Comparison of ENCODE assay signal across 7 cellular contexts in the genomic region with DNA sequence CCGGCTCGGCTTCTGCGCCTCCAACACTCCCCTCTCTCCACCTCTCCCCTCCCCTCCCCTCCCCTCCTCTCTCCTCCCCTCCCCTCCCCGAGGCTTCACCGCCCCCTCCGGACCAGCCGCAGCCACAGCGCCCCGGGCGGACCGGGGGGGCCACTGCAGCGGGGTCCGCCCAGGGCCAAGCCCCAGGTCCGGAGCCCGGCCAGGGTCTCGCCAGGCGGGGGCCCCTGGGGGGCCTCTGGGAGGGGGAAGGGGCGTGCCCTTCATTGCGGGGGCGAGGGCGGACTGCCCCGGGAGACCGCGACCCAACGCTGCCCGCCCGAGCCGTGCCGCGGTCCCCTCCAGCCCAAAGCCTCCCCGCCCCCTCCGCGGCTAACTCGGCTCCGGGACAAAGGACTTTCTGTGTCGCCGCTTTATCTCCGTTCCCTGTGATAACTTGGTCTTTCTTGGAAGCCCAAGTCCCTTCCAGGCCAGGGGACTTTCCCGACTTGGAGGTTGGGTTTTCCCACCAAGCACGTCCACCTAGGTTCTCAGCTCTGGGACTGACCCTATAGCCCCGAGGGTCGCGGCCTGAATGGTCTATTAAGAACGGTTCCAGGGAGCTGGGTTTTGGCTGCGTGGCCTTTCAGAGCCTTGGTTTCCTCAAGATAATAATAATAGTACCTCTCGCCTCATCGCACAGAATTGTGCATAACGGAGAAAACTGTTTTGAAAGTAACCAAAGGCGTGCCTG. TPM values are rescaled to one million over a fixed set of nuclear protein-coding genes. Genes with fewer than 3 reads are reported as not detected.
DNase-seq lines count a peak whose midpoint lies in the region; ATAC-seq, FAIRE-seq and TF ChIP-seq lines count a peak whose summit lies in the region.

A gene (minus strand): TSS at position 29 of the 730 bp plus-strand sequence. CDS start 97 bp downstream, outside the sequence.

- CTCF ChIA-PET in activated B cell treated with CpG ODN at 0.5 μM for 24 hours (lab: Charles Lee): interaction anchor here (1.2 to 1.9 kb wide), 2 partner anchors 12 to 28 kb away, joined by 3 to 4 read pairs; no protein-coding TSS in a partner anchor

- peak; percentile 27 for FAIRE-seq in GM12892 (lab: Jason Lieb, UNC)

- H3K36me3 Mint-ChIP-seq in activated B cell treated with CpG ODN at 0.5 μM for 24 hours (ENCODE audit: low read depth): peaks cover 43% of the 10 kb centered on the region

- peak; percentile 89 for DNase-seq in GM12892 (ENCODE audit: insufficient read length)
- peak; percentile 79 for DNase-seq in NCI-H2196 treated with DMSO at 0.1 percent for 48 hours (lab: John Stamatoyannopoulos, UW; ENCODE audit: unreplicated experiment)
- DNase-seq in activated B cell treated with CpG ODN at 0.5 μM for 24 hours: peak; percentile 86
- peak; percentile 84 to 94 for DNase-seq in cardiac fibroblast (ENCODE audit: low read depth in 2 of 2)
- peak; percentile 85 for DNase-seq in iris pigment epithelial cell (ENCODE audit: low read depth)
- DNase-seq in stimulated activated CD4-positive, alpha-beta T cell treated with anti-CD3 and anti-CD28 coated beads, Interleukin-12 subunit alpha, Interleukin-12 subunit beta, amount 100 ng/mL, for 48 hours (ENCODE audit: low read depth in 2 of 3, low spot score in 1 of 3): peak; percentile 76 to 85 (median 80)

- POLR2A ChIA-PET in activated B cell treated with CpG ODN at 0.5 μM for 24 hours (lab: Charles Lee): interaction anchor here (0.6 to 1.4 kb wide), 7 partner anchors 65 to 221 kb away, joined by 3 to 8 read pairs (median 5); a partner anchor contains a TSS

- peak within 1 kb of the TSS; percentile 93 for H3K4me3 Mint-ChIP-seq in activated B cell treated with CpG ODN at 0.5 μM for 24 hours

- H3K27me3 Mint-ChIP-seq in activated B cell treated with CpG ODN at 0.5 μM for 24 hours: no peaks in the 10 kb centered on the region

- intact Hi-C loops in activated B cell treated with CpG ODN at 0.5 μM for 24 hours (cut with micrococcal nuclease): loop anchor here (1.0 to 10.0 kb wide), 12 partner anchors 28 to 799 kb away; a partner anchor contains a TSS

- no peaks in the 10 kb centered on the region for H3K9me3 Mint-ChIP-seq in activated B cell treated with CpG ODN at 0.5 μM for 24 hours

- ATAC-seq in HG02981 (IDR thresholded peaks at IDR 0.05; ENCODE audit: unreplicated experiment): peak; percentile 39
- peak; percentile 75 for ATAC-seq in activated B cell treated with CpG ODN at 0.5 μM for 24 hours (ENCODE audit: low read depth)

- H3K4me3 ChIP-seq in cardiac fibroblast (replicated peaks in 1 of 2; ENCODE audit: low read depth in 2 of 2, low read length in 2 of 2): peak within 1 kb of the TSS; percentile 96 to 97

- peaks cover 29% of the 10 kb centered on the region for H3K4me1 Mint-ChIP-seq in activated B cell treated with CpG ODN at 0.5 μM for 24 hours

- TF ChIP-seq CTCF in activated B cell treated with CpG ODN at 0.5 μM for 24 hours (IDR thresholded peaks at IDR 0.05) (no peak), cardiac fibroblast (IDR thresholded peaks at IDR 0.05; ENCODE audit: low read depth, low read length) (peak; percentile 25)

- TF ChIP-seq POLR2A in GM12892 (IDR thresholded peaks at IDR 0.05; ENCODE audit: low read depth, low read length): no peak

- peak within 1 kb of the TSS; percentile 97 for H3K27ac Mint-ChIP-seq in activated B cell treated with CpG ODN at 0.5 μM for 24 hours

RNA-seq across cellular contexts. Expression of the gene that starts here (rescaled TPM):
- 17.7 TPM for polyA plus RNA-seq in GM12892 (2012; ENCODE audit: missing spikeins)
- 28.1 and 32.5 TPM in 2 replicates for total RNA-seq in activated B cell treated with CpG ODN at 0.5 μM for 24 hours

Comparison
In these comparisons a context has a peak if more than half of its experiments do, and no peak if none do; other contexts are left out.
1. Peak in every context shown above with its lines: DNase-seq, ATAC-seq and H3K4me3 ChIP-seq.